8 cellular contexts compared by ENCODE assay signal in the genomic region with DNA sequence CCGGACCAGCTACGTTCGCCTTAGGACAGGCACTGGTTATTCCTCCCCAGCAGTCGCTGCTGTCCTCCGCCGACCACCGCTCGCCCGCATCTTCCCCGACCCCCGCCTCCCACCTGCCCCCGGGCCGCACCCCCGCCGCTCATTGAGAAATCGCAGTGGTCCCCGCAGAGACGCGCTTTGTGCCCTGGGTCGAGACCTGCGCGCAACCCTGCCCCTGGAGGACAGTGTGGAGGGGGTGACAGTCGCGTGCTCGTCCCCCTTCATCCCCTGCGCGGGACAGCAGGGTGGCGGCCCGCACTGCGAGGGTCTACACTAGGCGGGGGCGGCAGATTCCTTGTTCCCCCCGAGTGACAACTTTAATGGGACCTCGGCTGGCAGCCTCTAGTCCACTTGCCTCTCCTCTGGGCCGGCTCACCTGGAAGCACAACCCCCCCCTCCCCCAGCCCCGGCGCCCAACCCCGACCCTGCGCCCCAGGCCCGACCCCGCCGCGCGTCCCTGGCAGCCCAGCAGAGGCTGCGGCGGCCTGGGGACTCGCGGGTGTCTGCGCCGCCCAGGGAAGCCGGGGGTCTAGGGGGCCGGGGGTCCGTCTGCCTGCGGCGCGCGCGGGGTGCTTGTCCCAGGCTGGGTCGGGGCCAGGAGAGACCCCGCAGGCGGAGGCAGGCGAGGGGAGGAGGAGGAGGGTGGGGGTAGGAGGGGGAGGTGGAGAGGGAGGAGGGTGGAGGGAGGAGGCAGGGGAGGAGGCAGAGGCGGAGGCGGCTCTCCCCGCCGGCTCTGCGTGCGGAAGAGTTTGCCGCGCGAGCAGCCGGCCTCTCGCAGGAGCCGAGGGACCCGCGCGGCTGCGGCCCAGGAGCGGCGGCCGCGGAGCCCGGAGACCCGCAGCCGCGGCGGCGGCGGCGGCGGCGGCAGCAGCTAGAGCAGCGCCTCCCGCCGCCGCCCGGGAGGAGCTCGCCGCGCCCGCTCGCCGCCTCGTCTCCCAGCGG. TPM values are rescaled to one million over a fixed set of nuclear protein-coding genes. Genes with fewer than 3 reads are reported as not detected.
DNase-seq lines count a peak whose midpoint lies in the region; ATAC-seq and TF ChIP-seq lines count a peak whose summit lies in the region.

A gene with protein sequence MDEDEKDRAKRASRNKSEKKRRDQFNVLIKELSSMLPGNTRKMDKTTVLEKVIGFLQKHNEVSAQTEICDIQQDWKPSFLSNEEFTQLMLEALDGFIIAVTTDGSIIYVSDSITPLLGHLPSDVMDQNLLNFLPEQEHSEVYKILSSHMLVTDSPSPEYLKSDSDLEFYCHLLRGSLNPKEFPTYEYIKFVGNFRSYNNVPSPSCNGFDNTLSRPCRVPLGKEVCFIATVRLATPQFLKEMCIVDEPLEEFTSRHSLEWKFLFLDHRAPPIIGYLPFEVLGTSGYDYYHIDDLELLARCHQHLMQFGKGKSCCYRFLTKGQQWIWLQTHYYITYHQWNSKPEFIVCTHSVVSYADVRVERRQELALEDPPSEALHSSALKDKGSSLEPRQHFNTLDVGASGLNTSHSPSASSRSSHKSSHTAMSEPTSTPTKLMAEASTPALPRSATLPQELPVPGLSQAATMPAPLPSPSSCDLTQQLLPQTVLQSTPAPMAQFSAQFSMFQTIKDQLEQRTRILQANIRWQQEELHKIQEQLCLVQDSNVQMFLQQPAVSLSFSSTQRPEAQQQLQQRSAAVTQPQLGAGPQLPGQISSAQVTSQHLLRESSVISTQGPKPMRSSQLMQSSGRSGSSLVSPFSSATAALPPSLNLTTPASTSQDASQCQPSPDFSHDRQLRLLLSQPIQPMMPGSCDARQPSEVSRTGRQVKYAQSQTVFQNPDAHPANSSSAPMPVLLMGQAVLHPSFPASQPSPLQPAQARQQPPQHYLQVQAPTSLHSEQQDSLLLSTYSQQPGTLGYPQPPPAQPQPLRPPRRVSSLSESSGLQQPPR (plus strand): TSS at position 775 of the 981 bp plus-strand sequence. CDS start 84,616 bp downstream, outside the sequence.

- no peak for TF ChIP-seq CTCF in GM10248 (IDR thresholded peaks at IDR 0.05; ENCODE audit: control extremely low read depth, extremely low read depth, low read depth, missing control alignments)
- no peak for TF ChIP-seq CTCF in cardiac fibroblast (IDR thresholded peaks at IDR 0.05; ENCODE audit: low read depth, low read length)
- TF ChIP-seq CTCF in kidney epithelial cell (IDR thresholded peaks at IDR 0.05; ENCODE audit: insufficient read depth, low read length, poor library complexity, severe bottlenecking), result no peak

- CTCF ChIA-PET in GM10248 (lab: Yijun Ruan, JAX), result no interaction called here

- ATAC-seq in HG03571 (IDR thresholded peaks at IDR 0.05; ENCODE audit: unreplicated experiment) (no peak), GM18498 (IDR thresholded peaks at IDR 0.05; ENCODE audit: unreplicated experiment) (no peak)

- H3K27me3 ChIP-seq in kidney epithelial cell (ENCODE audit: control insufficient read depth, insufficient read depth, low read length), result peaks cover 6% of the 10 kb centered on the region

- POLR2A ChIA-PET in GM10248 (lab: Yijun Ruan, JAX), result no interaction called here

- no peaks in the 10 kb centered on the region for H3K36me3 ChIP-seq in kidney epithelial cell (ENCODE audit: control insufficient read depth, insufficient read depth, low read length)

- DNase-seq in GM10248 (ENCODE audit: extremely low spot score) (peak; percentile 21), RPMI7951 (ENCODE audit: low read depth) (peak; percentile 73), cardiac fibroblast (ENCODE audit: low read depth in 2 of 2) (peak; percentile 57 to 79), kidney epithelial cell (ENCODE audit: low read depth) (no peak), NCI-H1048 (lab: John Stamatoyannopoulos, UW) (no peak)
- DNase-seq in stimulated activated CD4-positive, alpha-beta T cell treated with anti-CD3 and anti-CD28 coated beads, Interleukin-1b, Interleukin-23, amount 100 ng/mL, for 48 hours, result peak; percentile 14

- H3K4me3 ChIP-seq in cardiac fibroblast (replicated peaks in 1 of 2; ENCODE audit: low read depth in 2 of 2, low read length in 2 of 2), result peak within 1 kb of the TSS; percentile 72 to 85
- H3K4me3 ChIP-seq in kidney epithelial cell (ENCODE audit: low read depth, low read length), result peak within 1 kb of the TSS; percentile 81

RNA-seq across cellular contexts. Expression of the gene that starts here (rescaled TPM):
- 64.1 and 93.5 TPM in 2 replicates for total RNA-seq in RPMI7951 (2014; rRNA removed; shearing (Covaris generic))
- total RNA-seq in kidney epithelial cell, result 11.2 and 12.8 TPM in 2 replicates

Comparison
In these comparisons a context has a peak if more than half of its experiments do, and no peak if none do; other contexts are left out.
1. DNase-seq: peak in GM10248 (single experiment), RPMI7951 (single experiment), cardiac fibroblast (2 of 2) and stimulated activated CD4-positive, alpha-beta T cell treated with anti-CD3 and anti-CD28 coated beads, Interleukin-1b, Interleukin-23, amount 100 ng/mL, for 48 hours (single experiment); none in kidney epithelial cell (single experiment) and NCI-H1048 (single experiment).